In the genomic region with DNA sequence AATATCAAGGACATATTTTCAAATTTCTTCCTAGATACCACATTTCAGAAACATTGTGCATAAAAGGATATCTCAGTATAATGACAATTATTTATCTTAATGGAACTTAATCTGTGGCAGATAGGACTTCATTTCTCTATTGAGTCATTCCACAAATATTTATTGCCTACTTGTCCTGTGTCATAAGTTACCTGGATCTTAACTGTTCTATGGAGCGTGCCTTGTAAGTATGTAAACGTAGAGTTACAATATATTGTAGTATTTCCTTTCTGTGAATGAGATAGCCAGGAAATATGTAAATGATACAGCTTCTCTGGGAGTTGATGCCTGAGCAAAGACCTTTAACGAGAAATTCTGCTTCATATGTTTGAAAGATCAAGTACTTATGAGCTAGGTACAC, we compare ENCODE assay signal across 12 cellular contexts. TPM values are rescaled to one million over a fixed set of nuclear protein-coding genes. Genes with fewer than 3 reads are reported as not detected.
DNase-seq lines count a peak whose midpoint lies in the region; ATAC-seq, FAIRE-seq and TF ChIP-seq lines count a peak whose summit lies in the region.
"Had no signal": no experiment of that assay in that cellular context is flagged by ENCODE, and none has a peak within 500 bp of the region (broad histone marks: within the 10 kb centered on the region; RNA-seq: fewer than 3 reads in every experiment).

No MANE protein-coding gene starts in this region.

- CTCF ChIA-PET in IMR-90 (lab: Yijun Ruan, JAX), result interaction anchor here (0.8 to 1.3 kb wide), 3 partner anchors 68 to 291 kb away, joined by 3 to 4 read pairs (median 3); no protein-coding TSS in a partner anchor

- peaks cover 61% of the 10 kb centered on the region for H4K20me1 ChIP-seq in IMR-90 (ENCODE audit: insufficient read depth, low read length)

- H3K27ac ChIP-seq in IMR-90 (ENCODE audit: insufficient read depth, low read length), result no peak overlapping the region
- H3K27ac ChIP-seq: SK-N-MC had no signal

- peaks cover 0 to 19% of the 10 kb centered on the region in 2 experiments; a peak in 2 of 4 replicates for H3K79me1 ChIP-seq in IMR-90 (ENCODE audit: low read depth in 1 of 2, low read length in 2 of 2)

- H3K23ac ChIP-seq in IMR-90 (ENCODE audit: low read depth, low read length), result no peak overlapping the region

- H3K9me1 ChIP-seq in IMR-90 (ENCODE audit: insufficient read depth, low read length), result no peaks in the 10 kb centered on the region

- H4K8ac ChIP-seq in IMR-90 (ENCODE audit: low read depth in 2 of 2, low read length in 2 of 2), result no peak overlapping the region

- in situ Hi-C loops in IMR-90 (cut with MboI; ENCODE audit: low sequenced_read_pairs), result loop anchor here (10.0 kb wide), 1 partner anchor 290 kb away; no protein-coding TSS in a partner anchor

- H3K36me3 ChIP-seq in IMR-90 (ENCODE audit: control insufficient read depth, insufficient read depth, low read length), result no peaks in the 10 kb centered on the region

- H3K4ac ChIP-seq in IMR-90 (ENCODE audit: low read depth, low read length), result no peak overlapping the region

- dilution Hi-C loops in IMR-90 (cut with HindIII; ENCODE audit: low sequenced_read_pairs, unreplicated experiment), result no loop called here

- no peak overlapping the region for H2BK20ac ChIP-seq in IMR-90 (ENCODE audit: low read depth, low read length)

- peak overlapping the region; percentile 50 for H3K4me2 ChIP-seq in IMR-90 (ENCODE audit: low read depth, low read length)

- no peak overlapping the region for H2BK15ac ChIP-seq in IMR-90 (ENCODE audit: low read depth, low read length)

- H2AK5ac ChIP-seq in IMR-90 (ENCODE audit: low read depth, low read length), result no peak overlapping the region

- no peak overlapping the region for H2BK5ac ChIP-seq in IMR-90 (ENCODE audit: low read depth, low read length, poor library complexity, severe bottlenecking)

- no peak overlapping the region for H2AFZ ChIP-seq in IMR-90 (replicated peaks; ENCODE audit: low read length, poor library complexity)

- peaks cover 15% of the 10 kb centered on the region for H3K36me3 Mint-ChIP-seq in central memory CD8-positive, alpha-beta T cell (ENCODE audit: insufficient read depth)
- H3K36me3 Mint-ChIP-seq in neural crest cell (ENCODE audit: low read depth), result no peaks in the 10 kb centered on the region

- WGBS in IMR-90 (ENCODE audit: extremely low coverage in 2 of 2, insufficient read length in 1 of 2), 2 experiments, result 80% methylated on average over 2 of the region's 3 CpGs; no CpG with 5 or more reads in 1 of the 2 experiments

- TF ChIP-seq CTCF in D721Med (IDR thresholded peaks at IDR 0.05; ENCODE audit: insufficient read depth, missing control alignments), result no peak
- no peak for TF ChIP-seq CTCF in IMR-90 (conservative IDR thresholded peaks at IDR 0.05; ENCODE audit: low read depth, low read length)
- TF ChIP-seq CTCF in neural crest cell (conservative IDR thresholded peaks at IDR 0.05), result no peak

- H3K9ac ChIP-seq in IMR-90 (ENCODE audit: low read depth, low read length), result no peak overlapping the region

- no peak for ATAC-seq in IMR-90 (ENCODE audit: low read depth)
- ATAC-seq in central memory CD8-positive, alpha-beta T cell (replicated peaks; ENCODE audit: extremely low read depth, poor library complexity, severe bottlenecking), result no peak
- ATAC-seq in HG03175 (IDR thresholded peaks at IDR 0.05; ENCODE audit: unreplicated experiment), result no peak

- no peak overlapping the region for H4K91ac ChIP-seq in IMR-90 (ENCODE audit: insufficient read depth, low read depth, low read length)

- no peak overlapping the region for H3K56ac ChIP-seq in IMR-90 (ENCODE audit: extremely low read depth, insufficient read depth, low read length)

- POLR2A ChIA-PET in IMR-90 (lab: Charles Lee; ENCODE audit: unreplicated experiment), result interaction anchor here (0.5 to 1.2 kb wide), 2 partner anchors 8 to 227 kb away, joined by 3 read pairs; no protein-coding TSS in a partner anchor

- H3K27ac Mint-ChIP-seq in central memory CD8-positive, alpha-beta T cell (ENCODE audit: low read depth), result peak overlapping the region; percentile 6
- no peak overlapping the region for H3K27ac Mint-ChIP-seq in neural crest cell (ENCODE audit: unreplicated experiment)

- no peak for TF ChIP-seq RAD21 in IMR-90 (IDR thresholded peaks at IDR 0.05; ENCODE audit: low read length)

- no peaks in the 10 kb centered on the region; the same call in 1 of the 2 replicates for H3K4me1 ChIP-seq in IMR-90 (ENCODE audit: control insufficient read depth, insufficient read depth, low read length)

- peaks cover 39% of the 10 kb centered on the region for H3K4me1 Mint-ChIP-seq in central memory CD8-positive, alpha-beta T cell
- peaks cover 28% of the 10 kb centered on the region for H3K4me1 Mint-ChIP-seq in neural crest cell

- no peak overlapping the region for H3K4me3 ChIP-seq in IMR-90 (ENCODE audit: insufficient read depth, low read depth, low read length)

- FAIRE-seq in D721Med (lab: Jason Lieb, UNC), result peak; percentile 60

- intact Hi-C loops in IMR-90 (cut with micrococcal nuclease), result loop anchor here (5.0 to 10.0 kb wide), 4 partner anchors 38 to 410 kb away; no protein-coding TSS in a partner anchor

- H3K27me3 ChIP-seq in IMR-90 (ENCODE audit: control insufficient read depth, insufficient read depth, low read length), result no peaks in the 10 kb centered on the region

- no peak for DNase-seq in D721Med (ENCODE audit: insufficient read length, low spot score)
- no peak for DNase-seq in IMR-90
- no peak for DNase-seq in central memory CD8-positive, alpha-beta T cell (ENCODE audit: low spot score in 2 of 2)
- DNase-seq in neural crest cell (ENCODE audit: low read depth, low spot score), result no peak
- DNase-seq in SIG-M5 treated with dmso at 0.1 percent for 504 hours (lab: John Stamatoyannopoulos, UW; ENCODE audit: unreplicated experiment), result no peak
- no peak for DNase-seq in activated CD8-positive, alpha-beta memory T cell treated with anti-CD3 and anti-CD28 coated beads, Interleukin-2, amount 50 U/mL, for 4 hours
- DNase-seq in anterior cingulate cortex (lab: John Stamatoyannopoulos, UW), result no peak
- DNase-seq: activated effector memory CD4-positive, alpha-beta T cell treated with anti-CD3 and anti-CD28 coated beads, Interleukin-2, amount 50 U/mL, for 16 hours; NCI-H1105 treated with DMSO at 0.1 percent for 48 hours; stimulated activated CD4-positive, alpha-beta T cell treated with anti-CD3 and anti-CD28 coated beads, Interleukin-4, amount 100 ng/mL, for 24 hours had no signal

- H3K9me3 Mint-ChIP-seq in central memory CD8-positive, alpha-beta T cell, result no peaks in the 10 kb centered on the region
- H3K9me3 Mint-ChIP-seq in neural crest cell, result no peaks in the 10 kb centered on the region

- no peak overlapping the region for H3K14ac ChIP-seq in IMR-90 (replicated peaks; ENCODE audit: low read depth, low read length)

- no peak for TF ChIP-seq POLR2A in IMR-90 (IDR thresholded peaks at IDR 0.05; ENCODE audit: low read depth, low read length)

- no peak overlapping the region for H2AK9ac ChIP-seq in IMR-90 (replicated peaks; ENCODE audit: low read depth, low read length, poor library complexity)

- no peak overlapping the region for H2BK120ac ChIP-seq in IMR-90 (ENCODE audit: low read depth, low read length)

- H3K18ac ChIP-seq in IMR-90 (ENCODE audit: low read depth, low read length), result no peak overlapping the region

- H3K4me3 Mint-ChIP-seq in central memory CD8-positive, alpha-beta T cell, result peak overlapping the region; percentile 43
- peak overlapping the region; percentile 90 for H3K4me3 Mint-ChIP-seq in neural crest cell

- H3K9me3 ChIP-seq in IMR-90 (ENCODE audit: control insufficient read depth, insufficient read depth, low read length), result no peaks in the 10 kb centered on the region

- TSS peak; percentile 35 for BruUV-seq in IMR-90 (replicated peaks; lab: Mats Ljungman, UMichigan)

- H3K27me3 Mint-ChIP-seq in central memory CD8-positive, alpha-beta T cell, result no peaks in the 10 kb centered on the region
- no peaks in the 10 kb centered on the region for H3K27me3 Mint-ChIP-seq in neural crest cell (ENCODE audit: low read depth)

- no peak overlapping the region for H4K5ac ChIP-seq in IMR-90 (ENCODE audit: low read depth, low read length)

TF ChIP-seq in IMR-90, 13 proteins besides CTCF, POLR2A, EP300 and RAD21:
- TF ChIP-seq RFX5 (IDR thresholded peaks at IDR 0.05; ENCODE audit: low read depth, low read length), result no peak
- TF ChIP-seq RCOR1 (IDR thresholded peaks at IDR 0.05; ENCODE audit: insufficient replicate concordance, low read length), result no peak
- no peak for TF ChIP-seq MAFK (IDR thresholded peaks at IDR 0.05; ENCODE audit: low read depth, low read length)
- no peak for TF ChIP-seq BHLHE40 (IDR thresholded peaks at IDR 0.05; ENCODE audit: low read depth, low read length)
- TF ChIP-seq MAZ (IDR thresholded peaks at IDR 0.05; ENCODE audit: borderline replicate concordance, low read depth, low read length), result no peak

RNA-seq across cellular contexts. Expression of a gene that starts 2.5 kb away (rescaled TPM):
- 93.6 and 126 TPM in 2 replicates for total RNA-seq in IMR-90 (2012; rRNA removed)
- polyA plus RNA-seq in IMR-90 (2012; rRNA removed), result 58.1 and 58.4 TPM in 2 replicates
- polyA plus RNA-seq in IMR-90 (2012; cell fraction: cytosol; rRNA removed), result 32.7 and 34.9 TPM in 2 replicates
- 42.7 and 106 TPM in 2 replicates for polyA plus RNA-seq in IMR-90 (2012; cell fraction: nucleus; rRNA removed; ENCODE audit: low replicate concordance)
- total RNA-seq in neural crest cell, result 68.9 and 71.6 TPM in 2 replicates
